Comparison of ENCODE assay signal across 18 cellular contexts in genomic region chr10:92969151-92969550, GRCh38.
DNase-seq lines count a peak whose midpoint lies in the region; TF ChIP-seq lines count a peak whose summit lies in the region.
"Had no signal": no experiment of that assay in that cellular context is flagged by ENCODE, and none has a peak within 500 bp of the region (broad histone marks: within the 10 kb centered on the region; RNA-seq: fewer than 3 reads in every experiment).

No MANE protein-coding gene starts in this region.

- no peak overlapping the region for H3K9ac ChIP-seq in neuronal stem cell (ENCODE audit: low read depth, low read length, poor library complexity)

- H3K4me2 ChIP-seq in neuronal stem cell (ENCODE audit: insufficient read depth, low read length, poor library complexity, severe bottlenecking) = no peak overlapping the region

- no peak overlapping the region for H3K27ac ChIP-seq in neuronal stem cell (replicated peaks; ENCODE audit: low read length)
- no peak overlapping the region for H3K27ac ChIP-seq in ascending aorta
- H3K27ac ChIP-seq: HL-60 had no signal

- H2BK15ac ChIP-seq in neuronal stem cell (ENCODE audit: low read length) = no peak overlapping the region

- no peaks in the 10 kb centered on the region for H3K9me3 Mint-ChIP-seq in HFFc6
- H3K9me3 Mint-ChIP-seq: CD4-positive, alpha-beta T cell had no signal

- no peak overlapping the region for H2BK12ac ChIP-seq in neuronal stem cell (ENCODE audit: low read length)

- no CpG with 5 or more reads among the region's 1 CpG for WGBS in neuronal stem cell (ENCODE audit: extremely low coverage in 2 of 2, insufficient read length in 2 of 2, insufficient replicate concordance in 1 of 2), 2 donors

- no peaks in the 10 kb centered on the region for H3K27me3 Mint-ChIP-seq in HFFc6 (ENCODE audit: insufficient read depth)
- H3K27me3 Mint-ChIP-seq: B cell; CD4-positive, alpha-beta T cell had no signal

- peaks cover 77% of the 10 kb centered on the region for H3K4me1 Mint-ChIP-seq in HFFc6 (ENCODE audit: low read depth)

- no peak overlapping the region for H2AK5ac ChIP-seq in neuronal stem cell (ENCODE audit: low read depth, low read length)

- H3K79me1 ChIP-seq in neuronal stem cell (ENCODE audit: low read depth, low read length) = no peaks in the 10 kb centered on the region

- peaks cover 0 to 12% of the 10 kb centered on the region in 2 donors for H3K36me3 ChIP-seq in neuronal stem cell (replicated peaks in 1 of 2; ENCODE audit: control insufficient read depth in 2 of 2, insufficient read depth in 2 of 2, low read length in 2 of 2)
- peaks cover 0 to 4% of the 10 kb centered on the region in 2 donors for H3K36me3 ChIP-seq in ascending aorta

- H3K14ac ChIP-seq in neuronal stem cell (ENCODE audit: low read length) = no peak overlapping the region

- H3K18ac ChIP-seq in neuronal stem cell (ENCODE audit: low read length) = no peak overlapping the region

- H3K9me3 ChIP-seq in neuronal stem cell (replicated peaks in 1 of 2; ENCODE audit: control insufficient read depth in 2 of 2, insufficient read depth in 1 of 2, low read depth in 1 of 2, low read length in 2 of 2) (peaks cover 0 to 28% of the 10 kb centered on the region in 2 donors), ascending aorta (no peaks in the 10 kb centered on the region)

- H3K4ac ChIP-seq in neuronal stem cell (ENCODE audit: low read length) = no peak overlapping the region

- TF ChIP-seq CTCF in AG10803 (conservative IDR thresholded peaks at IDR 0.05; ENCODE audit: low read length) = no peak
- TF ChIP-seq CTCF in HFFc6 (IDR thresholded peaks at IDR 0.05) = no peak
- no peak for TF ChIP-seq CTCF in ascending aorta (IDR thresholded peaks at IDR 0.05)

- peak overlapping the region; percentile 71 for H3K27ac Mint-ChIP-seq in HFFc6
- H3K27ac Mint-ChIP-seq: B cell; CD4-positive, alpha-beta T cell had no signal

- intact Hi-C loops in ascending aorta (cut with DNase I) = no loop called here

- no peaks in the 10 kb centered on the region for H3K36me3 Mint-ChIP-seq in HFFc6 (ENCODE audit: low read depth)

- DNase-seq in AG10803 (ENCODE audit: low read depth) = peak; percentile 64
- DNase-seq in HFFc6 = peak; percentile 67
- peak; percentile 28 for DNase-seq in dedifferentiated amniotic fluid mesenchymal stem cell (ENCODE audit: extremely low spot score)
- DNase-seq in iris pigment epithelial cell (ENCODE audit: low read depth) = peak; percentile 28
- DNase-seq in neuronal stem cell (ENCODE audit: low spot score) = no peak
- no peak for DNase-seq in activated gamma-delta T cell (lab: John Stamatoyannopoulos, UW)
- DNase-seq in NCI-H128 (lab: John Stamatoyannopoulos, UW; ENCODE audit: unreplicated experiment) = no peak
- DNase-seq in ascending aorta (ENCODE audit: low spot score in 2 of 2) = no peak
- DNase-seq: CD4-positive, alpha-beta T cell; DMS79 treated with DMSO at 0.1 percent for 48 hours; KG1; MM.1S; NCI-H1417; NCI-H1930; NCI-H510A; Right ventricle myocardium superior had no signal

- H2BK120ac ChIP-seq in neuronal stem cell (ENCODE audit: low read depth, low read length) = no peak overlapping the region

- no peak overlapping the region for H4K91ac ChIP-seq in neuronal stem cell (ENCODE audit: low read depth, low read length, poor library complexity)

- H3K27me3 ChIP-seq in neuronal stem cell (ENCODE audit: control insufficient read depth in 3 of 3, insufficient read depth in 3 of 3, low read depth in 1 of 3, low read length in 3 of 3) (no peaks in the 10 kb centered on the region), ascending aorta (no peaks in the 10 kb centered on the region)

- no peak overlapping the region for H4K8ac ChIP-seq in neuronal stem cell (ENCODE audit: low read depth, low read length)

- H3K4me3 ChIP-seq in AG10803 (ENCODE audit: low read length) (no peak overlapping the region), neuronal stem cell (ENCODE audit: low read length in 2 of 2) (no peak overlapping the region), ascending aorta (no peak overlapping the region)

- no peak overlapping the region for H2AFZ ChIP-seq in neuronal stem cell (ENCODE audit: low read length)

- no peak overlapping the region for H3K4me3 Mint-ChIP-seq in HFFc6
- H3K4me3 Mint-ChIP-seq: B cell; CD4-positive, alpha-beta T cell had no signal

- H3K23ac ChIP-seq in neuronal stem cell (ENCODE audit: low read depth, low read length, poor library complexity) = no peak overlapping the region

- H3K4me1 ChIP-seq in neuronal stem cell (ENCODE audit: control insufficient read depth in 2 of 2, insufficient read depth in 1 of 2, low read depth in 1 of 2, low read length in 2 of 2) = no peaks in the 10 kb centered on the region
- H3K4me1 ChIP-seq in ascending aorta = no peaks in the 10 kb centered on the region

- H2BK5ac ChIP-seq in neuronal stem cell (ENCODE audit: low read length) = no peak overlapping the region

Comparison
In these comparisons a context has a peak if more than half of its experiments do, and no peak if none do; other contexts are left out.
1. DNase-seq: peak in AG10803 (single experiment), HFFc6 (single experiment), dedifferentiated amniotic fluid mesenchymal stem cell (single experiment) and iris pigment epithelial cell (single experiment); none in neuronal stem cell (single experiment), activated gamma-delta T cell (single experiment), NCI-H128 (single experiment) and ascending aorta (0 of 2).